ENCODE assay signal across 19 cellular contexts in genomic region chr9:366620-367019, GRCh38.
DNase-seq lines count a peak whose midpoint lies in the region; ATAC-seq and TF ChIP-seq lines count a peak whose summit lies in the region.
"Had no signal": no experiment of that assay in that cellular context is flagged by ENCODE, and none has a peak within 500 bp of the region (broad histone marks: within the 10 kb centered on the region; RNA-seq: fewer than 3 reads in every experiment).

No MANE protein-coding gene starts in this region.

- H3K4me3 ChIP-seq in GM23338: no peak overlapping the region
- no peak overlapping the region for H3K4me3 ChIP-seq in endodermal cell (ENCODE audit: low read length)
- H3K4me3 ChIP-seq: BLaER1 had no signal

- H3K27me3 ChIP-seq in CD4-positive, alpha-beta T cell (ENCODE audit: control insufficient read depth, insufficient read depth, low read length): no peaks in the 10 kb centered on the region
- H3K27me3 ChIP-seq in GM23338 (ENCODE audit: insufficient read depth) (no peaks in the 10 kb centered on the region), endodermal cell (ENCODE audit: control insufficient read depth, insufficient read depth, low read length, poor library complexity, severe bottlenecking) (no peaks in the 10 kb centered on the region)
- H3K27me3 ChIP-seq: BLaER1 had no signal

- 68 to 80% methylated on average over 1 to 3 of the region's 3 CpGs for WGBS in endodermal cell (ENCODE audit: insufficient coverage in 1 of 2, insufficient read length in 1 of 2), 2 experiments

- no TSS peak for BruUV-seq in MCF 10A (replicated peaks; lab: Mats Ljungman, UMichigan)

- H3K27ac Mint-ChIP-seq in CD4-positive, alpha-beta T cell: peak overlapping the region; percentile 22
- no peak overlapping the region for H3K27ac Mint-ChIP-seq in GM23338
- no peak overlapping the region for H3K27ac Mint-ChIP-seq in endodermal cell
- peak overlapping the region in 6 of 10 donors; percentile 12 to 75 (median 37) for H3K27ac Mint-ChIP-seq in naive thymus-derived CD8-positive, alpha-beta T cell
- H3K27ac Mint-ChIP-seq in MCF 10A (ENCODE audit: low read depth, unreplicated experiment): no peak overlapping the region

- H3K27ac ChIP-seq in CD4-positive, alpha-beta T cell (ENCODE audit: low read depth, low read length): peak overlapping the region; percentile 15
- no peak overlapping the region for H3K27ac ChIP-seq in GM23338 (ENCODE audit: low read depth)
- H3K27ac ChIP-seq in endodermal cell (ENCODE audit: low read depth, low read length): no peak overlapping the region
- H3K27ac ChIP-seq: BLaER1 had no signal

- no peaks in the 10 kb centered on the region for H3K9me3 ChIP-seq in CD4-positive, alpha-beta T cell (ENCODE audit: control insufficient read depth, low read length)
- no peaks in the 10 kb centered on the region for H3K9me3 ChIP-seq in endodermal cell (ENCODE audit: control insufficient read depth, low read length)
- H3K9me3 ChIP-seq: BLaER1, SK-N-SH had no signal

- no peaks in the 10 kb centered on the region for H3K9me2 ChIP-seq in GM23338 (ENCODE audit: insufficient read depth)
- H3K9me2 ChIP-seq: SK-N-SH had no signal

- H3K36me3 ChIP-seq in GM23338 (ENCODE audit: insufficient read depth) (no peaks in the 10 kb centered on the region), endodermal cell (ENCODE audit: control insufficient read depth, insufficient read depth, low read length) (peaks cover 16% of the 10 kb centered on the region)

- no peak for DNase-seq in CD4-positive, alpha-beta T cell
- DNase-seq in GM23338 (ENCODE audit: low spot score): peak; percentile 62
- peak; percentile 67 for DNase-seq in endodermal cell
- no peak for DNase-seq in naive thymus-derived CD8-positive, alpha-beta T cell
- DNase-seq in MCF 10A (ENCODE audit: unreplicated experiment): no peak
- DNase-seq in medulla oblongata (ENCODE audit: extremely low spot score): no peak
- DNase-seq in NCI-H510A treated with DMSO at 0.1 percent for 48 hours (lab: John Stamatoyannopoulos, UW): no peak
- DNase-seq: DMS79, KG1, NCI-H1417 treated with DMSO at 0.1 percent for 48 hours, NCI-H187 treated with DMSO at 0.1 percent for 48 hours, NCI-H226, NCI-H524 treated with DMSO at 0.1 percent for 48 hours, PC-3, RPMI8226, SHP77 treated with DMSO at 0.1 percent for 48 hours, SK-N-SH had no signal

- no peak overlapping the region for H3K4me2 ChIP-seq in GM23338
- H3K4me2 ChIP-seq: BLaER1, SK-N-SH had no signal

- no peak for TF ChIP-seq CTCF in CD4-positive, alpha-beta T cell (IDR thresholded peaks at IDR 0.05)
- peak; percentile 29 to 45; a peak in 3 of 4 replicates for TF ChIP-seq CTCF in GM23338 (conservative IDR thresholded peaks at IDR 0.05; ENCODE audit: low read depth in 2 of 2)
- TF ChIP-seq CTCF in endodermal cell (conservative IDR thresholded peaks at IDR 0.05): peak; percentile 63
- TF ChIP-seq CTCF in MCF 10A (IDR thresholded peaks at IDR 0.05; ENCODE audit: unreplicated experiment): no peak

- H3K36me3 Mint-ChIP-seq in CD4-positive, alpha-beta T cell (ENCODE audit: low read depth): peaks cover 98% of the 10 kb centered on the region
- no peaks in the 10 kb centered on the region for H3K36me3 Mint-ChIP-seq in GM23338 (ENCODE audit: low read depth)
- H3K36me3 Mint-ChIP-seq in endodermal cell (ENCODE audit: low read depth): peaks cover 19% of the 10 kb centered on the region
- H3K36me3 Mint-ChIP-seq in naive thymus-derived CD8-positive, alpha-beta T cell: peaks cover 0 to 97% (median 19%) of the 10 kb centered on the region in 3 donors
- H3K36me3 Mint-ChIP-seq in MCF 10A (ENCODE audit: insufficient read depth, unreplicated experiment): no peaks in the 10 kb centered on the region

- no peak overlapping the region for H2AFZ ChIP-seq in GM23338

- H3K4me1 ChIP-seq in GM23338 (ENCODE audit: insufficient read depth) (no peaks in the 10 kb centered on the region), endodermal cell (ENCODE audit: control insufficient read depth, insufficient read depth, low read length) (no peaks in the 10 kb centered on the region)

- ATAC-seq in CD4-positive, alpha-beta T cell (ENCODE audit: poor library complexity): no peak
- ATAC-seq in GM23338: peak; percentile 89
- ATAC-seq in naive thymus-derived CD8-positive, alpha-beta T cell: no peak
- ATAC-seq in GM21447 (IDR thresholded peaks at IDR 0.05; ENCODE audit: unreplicated experiment): no peak
- ATAC-seq: PC-3 had no signal

- H3K9me3 Mint-ChIP-seq in CD4-positive, alpha-beta T cell: no peaks in the 10 kb centered on the region
- H3K9me3 Mint-ChIP-seq in GM23338 (no peaks in the 10 kb centered on the region), endodermal cell (no peaks in the 10 kb centered on the region), MCF 10A (ENCODE audit: unreplicated experiment) (no peaks in the 10 kb centered on the region)
- H3K9me3 Mint-ChIP-seq in naive thymus-derived CD8-positive, alpha-beta T cell: no peaks in the 10 kb centered on the region

- no peak overlapping the region for H3K9ac ChIP-seq in endodermal cell (ENCODE audit: extremely low read depth, low read length, poor library complexity, severe bottlenecking)
- H3K9ac ChIP-seq: BLaER1, SK-N-SH had no signal

- no peaks in the 10 kb centered on the region for H3F3A ChIP-seq in GM23338 (replicated peaks; ENCODE audit: low read depth)

- CTCF ChIA-PET in CD4-positive, alpha-beta T cell (lab: Charles Lee): no interaction called here
- CTCF ChIA-PET in MCF 10A (lab: Yijun Ruan, JAX): interaction anchor here (2.3 kb wide), 1 partner anchor 17 kb away, joined by 7 read pairs; no protein-coding TSS in a partner anchor

- no peaks in the 10 kb centered on the region for H3K79me2 ChIP-seq in GM23338 (replicated peaks; ENCODE audit: insufficient read depth)

- POLR2A ChIA-PET in CD4-positive, alpha-beta T cell (lab: Charles Lee): no interaction called here
- POLR2A ChIA-PET in naive thymus-derived CD8-positive, alpha-beta T cell (lab: Charles Lee): no interaction called here
- POLR2A ChIA-PET in MCF 10A (lab: Yijun Ruan, JAX): no interaction called here

- no peaks in the 10 kb centered on the region for H4K20me1 ChIP-seq in GM23338 (replicated peaks; ENCODE audit: insufficient read depth)
- H4K20me1 ChIP-seq: BLaER1 had no signal

- no peaks in the 10 kb centered on the region for H3K27me3 Mint-ChIP-seq in CD4-positive, alpha-beta T cell
- H3K27me3 Mint-ChIP-seq in GM23338 (ENCODE audit: insufficient read depth, low read depth, poor library complexity) (no peaks in the 10 kb centered on the region), endodermal cell (ENCODE audit: insufficient read depth) (no peaks in the 10 kb centered on the region), MCF 10A (ENCODE audit: insufficient read depth, unreplicated experiment) (no peaks in the 10 kb centered on the region)
- no peaks in the 10 kb centered on the region for H3K27me3 Mint-ChIP-seq in naive thymus-derived CD8-positive, alpha-beta T cell

- no peak overlapping the region for H3K4me3 Mint-ChIP-seq in CD4-positive, alpha-beta T cell
- H3K4me3 Mint-ChIP-seq in GM23338 (no peak overlapping the region), endodermal cell (no peak overlapping the region), MCF 10A (ENCODE audit: unreplicated experiment) (no peak overlapping the region)
- no peak overlapping the region for H3K4me3 Mint-ChIP-seq in naive thymus-derived CD8-positive, alpha-beta T cell

- H3K4me1 Mint-ChIP-seq in CD4-positive, alpha-beta T cell (ENCODE audit: low read depth): no peaks in the 10 kb centered on the region
- peaks cover 13% of the 10 kb centered on the region for H3K4me1 Mint-ChIP-seq in GM23338
- H3K4me1 Mint-ChIP-seq in endodermal cell: peaks cover 23% of the 10 kb centered on the region
- peaks cover 0 to 7% (median 3%) of the 10 kb centered on the region in 4 donors for H3K4me1 Mint-ChIP-seq in naive thymus-derived CD8-positive, alpha-beta T cell
- no peaks in the 10 kb centered on the region for H3K4me1 Mint-ChIP-seq in MCF 10A (ENCODE audit: insufficient read depth, unreplicated experiment)

- intact Hi-C loops in CD4-positive, alpha-beta T cell (cut with DNase I, micrococcal nuclease): no loop called here
- intact Hi-C loops in MCF 10A (cut with micrococcal nuclease): no loop called here

TF ChIP-seq in GM23338, 12 proteins besides CTCF, POLR2A, EP300 and RAD21 (continues in another document):
- no peak for TF ChIP-seq EZH2 (IDR thresholded peaks at IDR 0.05; ENCODE audit: low read depth, unreplicated experiment)

Comparison
In these comparisons a context has a peak if more than half of its experiments do, and no peak if none do; other contexts are left out.
1. DNase-seq: peak in GM23338 (single experiment) and endodermal cell (single experiment); none in CD4-positive, alpha-beta T cell (0 of 10), naive thymus-derived CD8-positive, alpha-beta T cell (0 of 10), MCF 10A (single experiment), medulla oblongata (single experiment) and NCI-H510A treated with DMSO at 0.1 percent for 48 hours (single experiment).
2. H3K27ac Mint-ChIP-seq: peak in CD4-positive, alpha-beta T cell (single experiment) and naive thymus-derived CD8-positive, alpha-beta T cell (6 of 10); none in GM23338 (single experiment), endodermal cell (single experiment) and MCF 10A (single experiment).
3. CTCF ChIP-seq: peak in GM23338 (2 of 2) and endodermal cell (single experiment); none in CD4-positive, alpha-beta T cell (single experiment) and MCF 10A (single experiment).